ENCODE assay signal across 1 cellular context in the genomic region with DNA sequence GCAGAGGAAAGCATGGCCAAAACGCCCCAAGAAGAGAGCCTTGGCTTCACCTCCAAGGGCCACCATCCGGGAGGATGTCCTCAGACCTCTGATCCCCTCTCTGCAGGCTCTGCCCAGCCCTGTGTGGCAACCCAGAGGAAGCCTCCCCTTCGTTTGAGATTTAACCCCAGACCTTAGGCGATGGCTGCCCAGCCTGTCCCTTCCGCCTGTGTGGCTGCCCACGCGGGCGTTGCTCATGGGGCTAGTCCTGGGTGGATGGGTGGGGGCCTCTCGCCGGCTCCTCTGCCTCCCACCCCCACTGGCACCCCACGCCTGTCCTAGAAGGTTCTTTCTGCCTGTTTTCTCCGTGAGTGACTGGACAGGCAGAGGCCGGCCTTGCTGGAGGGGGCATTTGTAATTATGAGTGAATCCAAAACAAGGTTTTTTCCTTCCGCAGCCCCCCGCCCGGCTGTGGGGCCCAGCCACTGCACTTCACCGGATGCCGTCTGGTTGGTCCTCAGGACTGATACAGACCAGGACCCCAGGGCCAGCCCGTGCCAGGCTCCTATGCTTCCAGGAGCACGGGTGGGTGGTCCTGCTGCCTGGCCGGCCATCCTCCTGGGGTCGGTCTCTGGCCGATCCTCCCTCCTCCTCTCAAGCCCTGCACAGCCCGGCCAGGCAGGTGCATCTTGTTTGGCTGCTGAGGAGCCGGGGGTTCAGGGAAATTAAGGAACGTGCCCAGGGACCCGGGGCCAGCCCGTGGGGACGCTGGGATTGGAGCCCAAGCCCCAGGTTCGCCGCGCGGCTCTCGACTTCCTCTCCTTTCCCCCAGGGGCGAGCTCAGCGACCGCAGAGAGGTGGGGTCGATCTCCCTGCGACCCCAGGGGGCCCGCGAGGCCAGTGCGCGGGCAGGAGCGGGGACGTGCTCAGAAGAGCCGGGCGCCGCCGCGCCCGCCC.
TF ChIP-seq lines count a peak whose summit lies in the region.

A gene (plus strand): TSS at position 636 of the 936 bp plus-strand sequence. CDS start 393 bp downstream, outside the sequence.

TF ChIP-seq in neural cell, 6 proteins besides CTCF, POLR2A, EP300 and RAD21 (continued from another document):
- no peak for TF ChIP-seq SMC3 (conservative IDR thresholded peaks at IDR 0.05; ENCODE audit: poor library complexity)
- TF ChIP-seq TAF1 (IDR thresholded peaks at IDR 0.05; ENCODE audit: low read depth) = no peak
- TF ChIP-seq POLR2AphosphoS5 (IDR thresholded peaks at IDR 0.05) = no peak
